Comparison of ENCODE assay signal across 1 cellular context in genomic region chr19:46211201-46211881, GRCh38.
TF ChIP-seq lines count a peak whose summit lies in the region.

No MANE protein-coding gene starts in this region.

TF ChIP-seq in K562, 482 proteins besides CTCF, POLR2A, EP300 and RAD21 (continued from another document):
- TF ChIP-seq TCFL5 (CRISPR knock-in tag; conservative IDR thresholded peaks at IDR 0.05) (no peak), DEAF1 (CRISPR knock-in tag; IDR thresholded peaks at IDR 0.05) (no peak), CBX1 (IDR thresholded peaks at IDR 0.05; ENCODE audit: low read depth) (no peak)
